ENCODE assay signal across 26 cellular contexts in genomic region chr7:55589905-55590304, GRCh38.
"Had no signal": no experiment of that assay in that cellular context is flagged by ENCODE, and none has a peak within 500 bp of the region (broad histone marks: within the 10 kb centered on the region; RNA-seq: fewer than 3 reads in every experiment).

No MANE protein-coding gene starts in this region.

- H3K79me2 ChIP-seq: hepatocyte had no signal

- H3K27ac Mint-ChIP-seq: endodermal cell, nephron progenitor cell had no signal

- H3K4me3 ChIP-seq: gastroesophageal sphincter, heart left ventricle, hepatocyte, left ventricle myocardium inferior, lower lobe of right lung, ovary, psoas muscle, sigmoid colon, suprapubic skin, transverse colon, upper lobe of right lung, uterus had no signal

- H3K9me3 ChIP-seq: gastroesophageal sphincter, heart left ventricle, left ventricle myocardium inferior, lower lobe of right lung, ovary, psoas muscle, sigmoid colon, suprapubic skin, transverse colon, upper lobe of right lung, uterus had no signal

- DNase-seq: effector CD8-positive, alpha-beta T cell; endodermal cell; foreskin keratinocyte; heart left ventricle; left colon; left ventricle myocardium inferior; lower lobe of right lung; naive thymus-derived CD8-positive, alpha-beta T cell; nephron progenitor cell; occipital lobe; ovary; psoas muscle; right cardiac atrium; sigmoid colon; stimulated activated CD4-positive, alpha-beta T cell treated with anti-CD3 and anti-CD28 coated beads, Interleukin-2, amount 100 ng/mL, for 24 hours; stimulated activated CD4-positive, alpha-beta T cell treated with anti-CD3 and anti-CD28 coated beads, Interleukin-4, amount 100 ng/mL, for 24 hours; stimulated activated naive CD4-positive, alpha-beta T cell; stimulated activated naive CD8-positive, alpha-beta T cell treated with anti-CD3 and anti-CD28 coated beads, Interleukin-15, amount 100 ng/mL, for 72 hours; transverse colon; upper lobe of right lung; uterus had no signal

- H3K4me3 Mint-ChIP-seq: endodermal cell; naive thymus-derived CD8-positive, alpha-beta T cell; nephron progenitor cell; stimulated activated naive CD8-positive, alpha-beta T cell treated with anti-CD3 and anti-CD28 coated beads, Interleukin-15, amount 100 ng/mL, for 72 hours had no signal

- H3K27ac ChIP-seq: epithelial cell of prostate, foreskin keratinocyte, gastroesophageal sphincter, heart left ventricle, hepatocyte, left ventricle myocardium inferior, lower lobe of right lung, ovary, psoas muscle, sigmoid colon, suprapubic skin, transverse colon, upper lobe of right lung, uterus had no signal

- H3K4me1 ChIP-seq: foreskin keratinocyte, lower lobe of right lung, sigmoid colon, suprapubic skin, transverse colon, upper lobe of right lung, uterus had no signal

- ATAC-seq: esophagus mucosa; foreskin keratinocyte; gastroesophageal sphincter; heart left ventricle; left colon; lower lobe of right lung; naive thymus-derived CD8-positive, alpha-beta T cell; psoas muscle; right cardiac atrium; stimulated activated naive CD8-positive, alpha-beta T cell treated with anti-CD3 and anti-CD28 coated beads, Interleukin-15, amount 100 ng/mL, for 72 hours; upper lobe of right lung had no signal

- H3K4me1 Mint-ChIP-seq: endodermal cell, nephron progenitor cell had no signal

- H3K4me2 ChIP-seq: hepatocyte had no signal

- H3K36me3 ChIP-seq: gastroesophageal sphincter, heart left ventricle, left ventricle myocardium inferior, lower lobe of right lung, ovary, sigmoid colon, suprapubic skin, transverse colon, upper lobe of right lung, uterus had no signal

- H2AFZ ChIP-seq: hepatocyte had no signal

- H3K36me3 Mint-ChIP-seq: naive thymus-derived CD8-positive, alpha-beta T cell had no signal

- H3K9me3 Mint-ChIP-seq: endodermal cell; naive thymus-derived CD8-positive, alpha-beta T cell; nephron progenitor cell; stimulated activated naive CD8-positive, alpha-beta T cell treated with anti-CD3 and anti-CD28 coated beads, Interleukin-15, amount 100 ng/mL, for 72 hours had no signal

- H3K27me3 ChIP-seq: heart left ventricle, ovary, sigmoid colon, transverse colon, upper lobe of right lung, uterus had no signal
